1 cellular context compared by ENCODE assay signal in the genomic region with DNA sequence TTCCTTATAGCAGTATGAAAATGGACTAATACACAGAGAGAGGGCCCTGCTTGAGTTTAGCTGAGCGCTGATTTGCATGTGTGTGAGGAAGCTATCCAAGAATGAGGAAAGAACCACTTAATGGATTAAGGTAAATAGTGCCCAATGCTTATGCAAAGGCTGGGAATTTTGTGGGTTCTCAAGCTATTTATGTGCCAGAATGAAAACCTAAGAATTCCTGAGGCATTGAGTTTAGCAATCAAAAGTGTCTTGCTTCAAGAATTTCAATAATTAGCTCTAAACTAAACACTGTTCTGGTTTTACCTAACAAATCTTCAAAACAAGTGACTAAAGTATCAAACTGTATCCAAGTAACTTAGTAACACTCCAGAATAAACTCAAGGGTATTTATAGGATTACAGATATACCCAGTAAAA.
TF ChIP-seq lines count a peak whose summit lies in the region.

No MANE protein-coding gene starts in this region.

TF ChIP-seq in HCT116, 20 proteins besides CTCF, POLR2A, EP300 and RAD21 (continued from another document):
- TF ChIP-seq MAX (IDR thresholded peaks at IDR 0.05) = no peak
- TF ChIP-seq CEBPB (IDR thresholded peaks at IDR 0.05; ENCODE audit: low read depth) = no peak
